Comparison of ENCODE assay signal across 9 cellular contexts in genomic region chr20:51400051-51400926, GRCh38.
DNase-seq lines count a peak whose midpoint lies in the region; ATAC-seq and TF ChIP-seq lines count a peak whose summit lies in the region.
"Had no signal": no experiment of that assay in that cellular context is flagged by ENCODE, and none has a peak within 500 bp of the region (broad histone marks: within the 10 kb centered on the region; RNA-seq: fewer than 3 reads in every experiment).

No MANE protein-coding gene starts in this region.

- H3K9me3 ChIP-seq in BE2C = no peaks in the 10 kb centered on the region
- H3K9me3 ChIP-seq: heart left ventricle had no signal

- no peak overlapping the region for H3K4me3 ChIP-seq in BE2C (ENCODE audit: low read depth, low read length)
- H3K4me3 ChIP-seq: heart left ventricle had no signal

- no peaks in the 10 kb centered on the region for H3K27me3 Mint-ChIP-seq in activated B cell treated with CpG ODN at 0.5 μM for 24 hours
- H3K27me3 Mint-ChIP-seq in effector memory CD8-positive, alpha-beta T cell = no peaks in the 10 kb centered on the region

- peak overlapping the region; percentile 99 for H3K27ac Mint-ChIP-seq in activated B cell treated with CpG ODN at 0.5 μM for 24 hours
- peak overlapping the region; percentile 100 for H3K27ac Mint-ChIP-seq in effector memory CD8-positive, alpha-beta T cell
- H3K27ac Mint-ChIP-seq in stimulated activated effector memory CD8-positive, alpha-beta T cell treated with anti-CD3 and anti-CD28 coated beads, Interleukin-12 subunit alpha, Interleukin-12 subunit beta, amount 100 ng/mL, for 72 hours = peak overlapping the region; percentile 98

- H3K4me1 Mint-ChIP-seq in activated B cell treated with CpG ODN at 0.5 μM for 24 hours = peaks cover 68% of the 10 kb centered on the region
- H3K4me1 Mint-ChIP-seq in effector memory CD8-positive, alpha-beta T cell (ENCODE audit: low read depth in 2 of 2) = peaks cover 60 to 71% of the 10 kb centered on the region in 2 donors
- H3K4me1 Mint-ChIP-seq in stimulated activated effector memory CD8-positive, alpha-beta T cell treated with anti-CD3 and anti-CD28 coated beads, Interleukin-12 subunit alpha, Interleukin-12 subunit beta, amount 100 ng/mL, for 72 hours = peaks cover 69% of the 10 kb centered on the region

- POLR2A ChIA-PET in activated B cell treated with CpG ODN at 0.5 μM for 24 hours (lab: Charles Lee) (interaction anchor here (0.7 to 3.4 kb wide), 17 partner anchors 8 to 469 kb away, joined by 3 to 27 read pairs (median 5); partner anchors contain the start of genes ADNP and NFATC2), HEK293T (lab: Yijun Ruan, JAX) (no interaction called here)

- peaks cover 2% of the 10 kb centered on the region for H3K9me3 Mint-ChIP-seq in activated B cell treated with CpG ODN at 0.5 μM for 24 hours
- H3K9me3 Mint-ChIP-seq in effector memory CD8-positive, alpha-beta T cell = no peaks in the 10 kb centered on the region
- H3K9me3 Mint-ChIP-seq in stimulated activated effector memory CD8-positive, alpha-beta T cell treated with anti-CD3 and anti-CD28 coated beads, Interleukin-12 subunit alpha, Interleukin-12 subunit beta, amount 100 ng/mL, for 72 hours = no peaks in the 10 kb centered on the region

- intact Hi-C loops in activated B cell treated with CpG ODN at 0.5 μM for 24 hours (cut with micrococcal nuclease) = loop anchor here (1.0 to 10.0 kb wide), 13 partner anchors 14 to 792 kb away; partner anchors contain the start of genes NFATC2 and ZFP64

- H3K4me1 ChIP-seq in BE2C = no peaks in the 10 kb centered on the region

- peak; percentile 61 for DNase-seq in activated B cell treated with CpG ODN at 0.5 μM for 24 hours
- peak; percentile 65 to 66 (median 66) for DNase-seq in effector memory CD8-positive, alpha-beta T cell
- peak; percentile 59 to 91 for DNase-seq in stimulated activated effector memory CD8-positive, alpha-beta T cell treated with anti-CD3 and anti-CD28 coated beads, Interleukin-12 subunit alpha, Interleukin-12 subunit beta, amount 100 ng/mL, for 72 hours (ENCODE audit: low spot score in 2 of 2)
- DNase-seq in HEK293T (ENCODE audit: extremely low spot score) = no peak
- DNase-seq in HK-2 (ENCODE audit: unreplicated experiment) = no peak
- no peak for DNase-seq in BE2C
- DNase-seq: heart left ventricle had no signal

- no peaks in the 10 kb centered on the region for H3K27me3 ChIP-seq in BE2C
- H3K27me3 ChIP-seq: heart left ventricle had no signal

- H3K36me3 ChIP-seq in BE2C = no peaks in the 10 kb centered on the region

- TF ChIP-seq CTCF in activated B cell treated with CpG ODN at 0.5 μM for 24 hours (IDR thresholded peaks at IDR 0.05) (no peak), BE2C (IDR thresholded peaks at IDR 0.05; ENCODE audit: low read depth, low read length) (no peak)

- CTCF ChIA-PET in activated B cell treated with CpG ODN at 0.5 μM for 24 hours (lab: Charles Lee) (interaction anchor here (0.8 to 2.3 kb wide), 8 partner anchors 11 to 610 kb away, joined by 3 to 13 read pairs (median 4); partner anchors contain the start of gene NFATC2), HEK293T (lab: Yijun Ruan, JAX) (no interaction called here)

- H3K4me3 Mint-ChIP-seq in activated B cell treated with CpG ODN at 0.5 μM for 24 hours = peak overlapping the region; percentile 73
- H3K4me3 Mint-ChIP-seq in effector memory CD8-positive, alpha-beta T cell = peak overlapping the region; percentile 87 to 92
- H3K4me3 Mint-ChIP-seq in stimulated activated effector memory CD8-positive, alpha-beta T cell treated with anti-CD3 and anti-CD28 coated beads, Interleukin-12 subunit alpha, Interleukin-12 subunit beta, amount 100 ng/mL, for 72 hours = peak overlapping the region; percentile 76

- peaks cover 60% of the 10 kb centered on the region for H3K36me3 Mint-ChIP-seq in activated B cell treated with CpG ODN at 0.5 μM for 24 hours (ENCODE audit: low read depth)
- peaks cover 50% of the 10 kb centered on the region for H3K36me3 Mint-ChIP-seq in effector memory CD8-positive, alpha-beta T cell (ENCODE audit: insufficient read depth)
- peaks cover 72% of the 10 kb centered on the region for H3K36me3 Mint-ChIP-seq in stimulated activated effector memory CD8-positive, alpha-beta T cell treated with anti-CD3 and anti-CD28 coated beads, Interleukin-12 subunit alpha, Interleukin-12 subunit beta, amount 100 ng/mL, for 72 hours

- peak; percentile 77 for ATAC-seq in GM18870 (IDR thresholded peaks at IDR 0.05; ENCODE audit: unreplicated experiment)
- peak; percentile 71 for ATAC-seq in HG02981 (IDR thresholded peaks at IDR 0.05; ENCODE audit: unreplicated experiment)
- peak; percentile 69 for ATAC-seq in activated B cell treated with CpG ODN at 0.5 μM for 24 hours (ENCODE audit: low read depth)
- ATAC-seq in effector memory CD8-positive, alpha-beta T cell (replicated peaks) = peak; percentile 62
- peak; percentile 74 for ATAC-seq in stimulated activated effector memory CD8-positive, alpha-beta T cell treated with anti-CD3 and anti-CD28 coated beads, Interleukin-12 subunit alpha, Interleukin-12 subunit beta, amount 100 ng/mL, for 72 hours

TF ChIP-seq in HEK293T, 16 proteins besides CTCF, POLR2A, EP300 and RAD21:
- TF ChIP-seq FOXK2 (IDR thresholded peaks at IDR 0.05) = no peak

Comparison
In these comparisons a context has a peak if more than half of its experiments do, and no peak if none do; other contexts are left out.
1. DNase-seq: peak in activated B cell treated with CpG ODN at 0.5 μM for 24 hours (single experiment), effector memory CD8-positive, alpha-beta T cell (3 of 3) and stimulated activated effector memory CD8-positive, alpha-beta T cell treated with anti-CD3 and anti-CD28 coated beads, Interleukin-12 subunit alpha, Interleukin-12 subunit beta, amount 100 ng/mL, for 72 hours (2 of 2); none in HEK293T (single experiment), HK-2 (single experiment) and BE2C (single experiment).
2. Peak in every context shown above with its lines, with median percentiles within 50 percentile points of each other: ATAC-seq, H3K27ac Mint-ChIP-seq and H3K4me3 Mint-ChIP-seq.